22 cellular contexts compared by ENCODE assay signal in genomic region chr10:127262606-127263005, GRCh38.
"Had no signal": no experiment of that assay in that cellular context is flagged by ENCODE, and none has a peak within 500 bp of the region (broad histone marks: within the 10 kb centered on the region; RNA-seq: fewer than 3 reads in every experiment).

No MANE protein-coding gene starts in this region.

- H3K4me1 ChIP-seq: neural progenitor cell, pancreas, psoas muscle, right lobe of liver, sigmoid colon, stomach, testis, tibial artery, transverse colon, vagina had no signal

- H3K27me3 ChIP-seq: neural progenitor cell, pancreas, right lobe of liver, sigmoid colon, stomach, testis, tibial artery, transverse colon, upper lobe of left lung, vagina had no signal

- H3K27ac ChIP-seq: neural progenitor cell, pancreas, psoas muscle, right lobe of liver, sigmoid colon, stomach, testis, tibial artery, transverse colon, upper lobe of left lung, vagina had no signal

- H3K4me3 ChIP-seq: neural progenitor cell, pancreas, psoas muscle, right lobe of liver, sigmoid colon, stomach, testis, tibial artery, transverse colon, upper lobe of left lung, vagina had no signal

- H2AFZ ChIP-seq: neural progenitor cell had no signal

- H3K4me2 ChIP-seq: neural progenitor cell had no signal

- H3K9me3 ChIP-seq: pancreas, psoas muscle, right lobe of liver, sigmoid colon, stomach, testis, tibial artery, transverse colon, upper lobe of left lung, vagina had no signal

- H3K9ac ChIP-seq: neural progenitor cell had no signal

- H3K36me3 ChIP-seq: neural progenitor cell, pancreas had no signal

- DNase-seq: naive thymus-derived CD4-positive, alpha-beta T cell; natural killer cell; occipital lobe; pancreas; psoas muscle; right cardiac atrium; right lobe of liver; sigmoid colon; small intestine; stimulated activated CD4-positive, alpha-beta T cell treated with anti-CD3 and anti-CD28 coated beads, Interleukin-15, amount 100 ng/mL, for 24 hours; stimulated activated CD4-positive, alpha-beta T cell treated with anti-CD3 and anti-CD28 coated beads, Interleukin-2, amount 100 ng/mL, for 24 hours; stimulated activated CD4-positive, alpha-beta T cell treated with anti-CD3 and anti-CD28 coated beads, Interleukin-2, amount 100 ng/mL, for 48 hours; stimulated activated CD4-positive, alpha-beta T cell treated with anti-CD3 and anti-CD28 coated beads, Interleukin-4, amount 100 ng/mL, for 24 hours; stimulated activated naive B cell treated with anti-CD40 and anti-IgM and Interleukin-4, amounts not matched to agents 10 μg/mL and 1 μg/mL and 100 μg/mL, for 72 hours; stimulated activated naive CD4-positive, alpha-beta T cell treated with Interleukin-2 at 50 U/mL for 16 hours; stomach; testis; tibial artery; transverse colon; upper lobe of left lung had no signal
